In genomic region chr4:180041576-180041975, GRCh38 we compare ENCODE assay signal across 19 cellular contexts.
DNase-seq lines count a peak whose midpoint lies in the region; ATAC-seq and TF ChIP-seq lines count a peak whose summit lies in the region.
"Had no signal": no experiment of that assay in that cellular context is flagged by ENCODE, and none has a peak within 500 bp of the region (broad histone marks: within the 10 kb centered on the region; RNA-seq: fewer than 3 reads in every experiment).

No MANE protein-coding gene starts in this region.

- no peaks in the 10 kb centered on the region for H3K9me3 ChIP-seq in IMR-90 (ENCODE audit: control insufficient read depth, insufficient read depth, low read length)
- no peaks in the 10 kb centered on the region for H3K9me3 ChIP-seq in aorta (ENCODE audit: control insufficient read depth, low read length)
- H3K9me3 ChIP-seq: BE2C, HAP-1 had no signal

- intact Hi-C loops in IMR-90 (cut with micrococcal nuclease) = no loop called here
- intact Hi-C loops in aorta (cut with DNase I) = no loop called here

- H3K4me2 ChIP-seq in IMR-90 (ENCODE audit: low read depth, low read length) = no peak overlapping the region

- H4K5ac ChIP-seq in IMR-90 (ENCODE audit: low read depth, low read length) = no peak overlapping the region

- TF ChIP-seq CTCF in IMR-90 (conservative IDR thresholded peaks at IDR 0.05; ENCODE audit: low read depth, low read length) = no peak
- TF ChIP-seq CTCF in NB4 (IDR thresholded peaks at IDR 0.05; ENCODE audit: low read depth, low read length) = no peak
- no peak for TF ChIP-seq CTCF in WTC11 (IDR thresholded peaks at IDR 0.05)
- no peak for TF ChIP-seq CTCF in epithelial cell of esophagus (IDR thresholded peaks at IDR 0.05; ENCODE audit: insufficient read depth, low read depth, low read length, missing control alignments)

- H3K23ac ChIP-seq in IMR-90 (ENCODE audit: low read depth, low read length) = no peak overlapping the region

- CTCF ChIA-PET in IMR-90 (lab: Yijun Ruan, JAX) (no interaction called here), WTC11 (lab: Charles Lee) (interaction anchor here (0.8 kb wide), 1 partner anchor 13 kb away, joined by 3 read pairs; no protein-coding TSS in a partner anchor)

- H3K36me3 Mint-ChIP-seq in WTC11 = no peaks in the 10 kb centered on the region
- H3K36me3 Mint-ChIP-seq: CD4-positive, CD25-positive, alpha-beta regulatory T cell; CD8-positive, alpha-beta memory T cell had no signal

- DNase-seq in IMR-90 = no peak
- DNase-seq in NB4 (ENCODE audit: low read depth) = peak; percentile 2
- DNase-seq in WTC11 (ENCODE audit: low spot score) = no peak
- peak; percentile 62 for DNase-seq in epithelial cell of esophagus (ENCODE audit: low read depth)
- DNase-seq in aorta = no peak
- DNase-seq: ACHN; BE2C; C1 segment of cervical spinal cord; CD4-positive, CD25-positive, alpha-beta regulatory T cell; CD8-positive, alpha-beta memory T cell; COR-L47; DMS 273 treated with DMSO at 0.1 percent for 48 hours; DMS53; DND-41; EL had no signal

- H3K56ac ChIP-seq in IMR-90 (ENCODE audit: extremely low read depth, insufficient read depth, low read length) = no peak overlapping the region

- no peak overlapping the region for H3K27ac ChIP-seq in IMR-90 (ENCODE audit: insufficient read depth, low read length)
- H3K27ac ChIP-seq in aorta (ENCODE audit: low read depth in 1 of 2, low read length in 2 of 2) = no peak overlapping the region

- no peaks in the 10 kb centered on the region for H3K79me1 ChIP-seq in IMR-90 (ENCODE audit: low read depth in 1 of 2, low read length in 2 of 2)

- in situ Hi-C loops in IMR-90 (cut with MboI; ENCODE audit: low sequenced_read_pairs) = no loop called here

- H2BK15ac ChIP-seq in IMR-90 (ENCODE audit: low read depth, low read length) = no peak overlapping the region

- H3K4me1 ChIP-seq in IMR-90 (ENCODE audit: control insufficient read depth, insufficient read depth, low read length) (no peaks in the 10 kb centered on the region), aorta (ENCODE audit: control insufficient read depth in 1 of 2, insufficient read depth in 2 of 2, low read length in 2 of 2) (no peaks in the 10 kb centered on the region)
- H3K4me1 ChIP-seq: BE2C, HAP-1 had no signal

- no peak overlapping the region for H3K4me3 Mint-ChIP-seq in WTC11
- H3K4me3 Mint-ChIP-seq: CD4-positive, CD25-positive, alpha-beta regulatory T cell; CD8-positive, alpha-beta memory T cell had no signal

- H2AK9ac ChIP-seq in IMR-90 (replicated peaks; ENCODE audit: low read depth, low read length, poor library complexity) = no peak overlapping the region

- no peaks in the 10 kb centered on the region for H3K36me3 ChIP-seq in IMR-90 (ENCODE audit: control insufficient read depth, insufficient read depth, low read length)
- H3K36me3 ChIP-seq in aorta (ENCODE audit: control insufficient read depth in 1 of 2, insufficient read depth in 2 of 2, low read length in 1 of 2) = no peaks in the 10 kb centered on the region
- H3K36me3 ChIP-seq: BE2C, HAP-1 had no signal

- H3K4me3 ChIP-seq in IMR-90 (ENCODE audit: insufficient read depth, low read depth, low read length) = no peak overlapping the region
- no peak overlapping the region for H3K4me3 ChIP-seq in NB4 (ENCODE audit: low read depth, low read length)
- H3K4me3 ChIP-seq in epithelial cell of esophagus (ENCODE audit: low read length) = no peak overlapping the region
- no peak overlapping the region for H3K4me3 ChIP-seq in aorta (ENCODE audit: low read length in 2 of 2)
- H3K4me3 ChIP-seq: GM12878, HAP-1 had no signal

- H2BK120ac ChIP-seq in IMR-90 (ENCODE audit: low read depth, low read length) = no peak overlapping the region

- no peak for TF ChIP-seq POLR2A in IMR-90 (IDR thresholded peaks at IDR 0.05; ENCODE audit: low read depth, low read length)
- no peak for TF ChIP-seq POLR2A in NB4 (IDR thresholded peaks at IDR 0.05; ENCODE audit: extremely low read depth, insufficient read length)

- H2AK5ac ChIP-seq in IMR-90 (ENCODE audit: low read depth, low read length) = no peak overlapping the region

- no peak overlapping the region for H2BK5ac ChIP-seq in IMR-90 (ENCODE audit: low read depth, low read length, poor library complexity, severe bottlenecking)

- no peak overlapping the region for H4K91ac ChIP-seq in IMR-90 (ENCODE audit: insufficient read depth, low read depth, low read length)

- no peak overlapping the region for H3K9ac ChIP-seq in IMR-90 (ENCODE audit: low read depth, low read length)

- H3K9me3 Mint-ChIP-seq in WTC11 = peaks cover 3% of the 10 kb centered on the region; the same call in 1 of the 2 replicates

- H3K9me1 ChIP-seq in IMR-90 (ENCODE audit: insufficient read depth, low read length) = no peaks in the 10 kb centered on the region

- H3K27me3 ChIP-seq in IMR-90 (ENCODE audit: control insufficient read depth, insufficient read depth, low read length) (no peaks in the 10 kb centered on the region), aorta (ENCODE audit: control insufficient read depth in 1 of 2, insufficient read depth in 2 of 2, low read length in 1 of 2) (no peaks in the 10 kb centered on the region)
- H3K27me3 ChIP-seq: BE2C had no signal

- BruUV-seq in IMR-90 (replicated peaks; lab: Mats Ljungman, UMichigan) = no TSS peak

- no peaks in the 10 kb centered on the region for H3K27me3 Mint-ChIP-seq in WTC11 (ENCODE audit: low read depth)
- H3K27me3 Mint-ChIP-seq: CD4-positive, CD25-positive, alpha-beta regulatory T cell; CD8-positive, alpha-beta memory T cell had no signal

- no peak overlapping the region for H2BK20ac ChIP-seq in IMR-90 (ENCODE audit: low read depth, low read length)

- ATAC-seq in IMR-90 (ENCODE audit: low read depth) (no peak), WTC11 (no peak), aorta (ENCODE audit: low FRiP score) (no peak), GM19455 (IDR thresholded peaks at IDR 0.05; ENCODE audit: unreplicated experiment) (no peak), HG02798 (IDR thresholded peaks at IDR 0.05; ENCODE audit: poor library complexity, unreplicated experiment) (no peak)
- ATAC-seq: GM12878 had no signal

- no peaks in the 10 kb centered on the region for H4K20me1 ChIP-seq in IMR-90 (ENCODE audit: insufficient read depth, low read length)

- no peaks in the 10 kb centered on the region for H3K4me1 Mint-ChIP-seq in WTC11
- H3K4me1 Mint-ChIP-seq: CD4-positive, CD25-positive, alpha-beta regulatory T cell; CD8-positive, alpha-beta memory T cell had no signal

- no peak overlapping the region for H4K8ac ChIP-seq in IMR-90 (ENCODE audit: low read depth in 2 of 2, low read length in 2 of 2)

- dilution Hi-C loops in IMR-90 (cut with HindIII; ENCODE audit: low sequenced_read_pairs, unreplicated experiment) = no loop called here

- no peak for TF ChIP-seq RAD21 in IMR-90 (IDR thresholded peaks at IDR 0.05; ENCODE audit: low read length)

- WGBS in IMR-90 (ENCODE audit: extremely low coverage in 2 of 2, insufficient read length in 1 of 2), 2 experiments = no CpG with 5 or more reads among the region's 1 CpG
- 85 to 92% methylated on average over 1 of the region's 1 CpG for WGBS in aorta, 2 donors

- no peak overlapping the region for H3K4ac ChIP-seq in IMR-90 (ENCODE audit: low read depth, low read length)

- H2AFZ ChIP-seq in IMR-90 (replicated peaks; ENCODE audit: low read length, poor library complexity) = no peak overlapping the region

- H3K27ac Mint-ChIP-seq in WTC11 = no peak overlapping the region
- H3K27ac Mint-ChIP-seq: CD4-positive, CD25-positive, alpha-beta regulatory T cell; CD8-positive, alpha-beta memory T cell had no signal

- POLR2A ChIA-PET in IMR-90 (lab: Charles Lee; ENCODE audit: unreplicated experiment) = no interaction called here
- POLR2A ChIA-PET in WTC11 (lab: Charles Lee) = no interaction called here

- H3K14ac ChIP-seq in IMR-90 (replicated peaks; ENCODE audit: low read depth, low read length) = no peak overlapping the region

- no peak overlapping the region for H3K18ac ChIP-seq in IMR-90 (ENCODE audit: low read depth, low read length)

TF ChIP-seq in IMR-90, 13 proteins besides CTCF, POLR2A, EP300 and RAD21:
- TF ChIP-seq CHD1 (IDR thresholded peaks at IDR 0.05; ENCODE audit: low read depth, low read length) (no peak), BHLHE40 (IDR thresholded peaks at IDR 0.05; ENCODE audit: low read depth, low read length) (no peak), RFX5 (IDR thresholded peaks at IDR 0.05; ENCODE audit: low read depth, low read length) (no peak), CEBPB (IDR thresholded peaks at IDR 0.05; ENCODE audit: low read depth, low read length) (peak; percentile 61), MAZ (IDR thresholded peaks at IDR 0.05; ENCODE audit: borderline replicate concordance, low read depth, low read length) (no peak)
- TF ChIP-seq, protein P1, sequence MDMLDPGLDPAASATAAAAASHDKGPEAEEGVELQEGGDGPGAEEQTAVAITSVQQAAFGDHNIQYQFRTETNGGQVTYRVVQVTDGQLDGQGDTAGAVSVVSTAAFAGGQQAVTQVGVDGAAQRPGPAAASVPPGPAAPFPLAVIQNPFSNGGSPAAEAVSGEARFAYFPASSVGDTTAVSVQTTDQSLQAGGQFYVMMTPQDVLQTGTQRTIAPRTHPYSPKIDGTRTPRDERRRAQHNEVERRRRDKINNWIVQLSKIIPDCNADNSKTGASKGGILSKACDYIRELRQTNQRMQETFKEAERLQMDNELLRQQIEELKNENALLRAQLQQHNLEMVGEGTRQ (IDR thresholded peaks at IDR 0.05; ENCODE audit: low read depth, low read length) = no peak

TF ChIP-seq in WTC11, 78 proteins besides CTCF, POLR2A, EP300 and RAD21:
- TF ChIP-seq GABPB1 (CRISPR knock-in tag; IDR thresholded peaks at IDR 0.05) = peak; percentile 55; the same call in 1 of the 2 replicates
- no peak for TF ChIP-seq ATF3 (CRISPR knock-in tag; conservative IDR thresholded peaks at IDR 0.05)
TF ChIP-seq in WTC11: peak in this region for 1.

Comparison
In these comparisons a context has a peak if more than half of its experiments do, and no peak if none do; other contexts are left out.
1. DNase-seq: peak in NB4 (single experiment) and epithelial cell of esophagus (single experiment); none in IMR-90 (single experiment), WTC11 (single experiment) and aorta (0 of 2).